Comparison of ENCODE assay signal across 10 cellular contexts in genomic region chr1:31588751-31589515, GRCh38. TPM values are rescaled to one million over a fixed set of nuclear protein-coding genes. Genes with fewer than 3 reads are reported as not detected.
DNase-seq lines count a peak whose midpoint lies in the region; ATAC-seq and TF ChIP-seq lines count a peak whose summit lies in the region.
"Had no signal": no experiment of that assay in that cellular context is flagged by ENCODE, and none has a peak within 500 bp of the region (broad histone marks: within the 10 kb centered on the region; RNA-seq: fewer than 3 reads in every experiment).

No MANE protein-coding gene starts in this region.

- peaks cover 0 to 97% (median 70%) of the 10 kb centered on the region in 4 donors for H3K4me1 ChIP-seq in tibial artery

- peak; percentile 15; the same call in 1 of the 2 replicates for TF ChIP-seq EP300 in Ishikawa (IDR thresholded peaks at IDR 0.05; ENCODE audit: borderline replicate concordance)

- TF ChIP-seq RAD21 in Ishikawa (IDR thresholded peaks at IDR 0.05; ENCODE audit: low read depth): no peak

- no peak for ATAC-seq in GM18502 (IDR thresholded peaks at IDR 0.05; ENCODE audit: poor library complexity, unreplicated experiment)
- ATAC-seq: activated CD8-positive, alpha-beta memory T cell treated with anti-CD3 and anti-CD28 coated beads, Interleukin-2, amount 10 ng/mL, durations not matched to agents 7 days and 5 days had no signal

- intact Hi-C loops in tibial artery (cut with DNase I; ENCODE audit: low total_unique reads): no loop called here

- peaks cover 25 to 33% (median 29%) of the 10 kb centered on the region in 3 donors for H3K36me3 ChIP-seq in tibial artery

- H3K27ac ChIP-seq in epithelial cell of prostate (peak overlapping the region; percentile 69), tibial artery (peak overlapping the region; percentile 87 to 91)

- no peak for TF ChIP-seq CTCF in tibial artery (IDR thresholded peaks at IDR 0.05)

- no peaks in the 10 kb centered on the region for H3K27me3 ChIP-seq in tibial artery

- no peak for DNase-seq in epithelial cell of prostate (ENCODE audit: low read depth, low spot score)
- DNase-seq in lung microvascular endothelial cell (ENCODE audit: low read depth in 2 of 2): peak; percentile 58 to 59
- peak in 1 of 2 donors; percentile 88 for DNase-seq in tibial artery
- DNase-seq in NCI-H146 treated with DMSO at 0.1 percent for 48 hours (lab: John Stamatoyannopoulos, UW; ENCODE audit: unreplicated experiment): no peak
- DNase-seq in NCI-H2196 treated with DMSO at 0.1 percent for 48 hours (lab: John Stamatoyannopoulos, UW; ENCODE audit: unreplicated experiment): no peak
- no peak for DNase-seq in UCSD-AML1 (lab: John Stamatoyannopoulos, UW; ENCODE audit: unreplicated experiment)
- DNase-seq: activated CD8-positive, alpha-beta memory T cell treated with anti-CD3 and anti-CD28 coated beads, Interleukin-2, amount 10 ng/mL, durations not matched to agents 7 days and 5 days; NCI-H748 treated with DMSO at 0.1 percent for 48 hours had no signal

- H3K9me3 ChIP-seq in tibial artery: no peaks in the 10 kb centered on the region

- peak overlapping the region; percentile 42 to 55 for H3K4me3 ChIP-seq in tibial artery

TF ChIP-seq in Ishikawa, 13 proteins besides CTCF, POLR2A, EP300 and RAD21:
- TF ChIP-seq CREB1 (IDR thresholded peaks at IDR 0.05; ENCODE audit: low read depth) (no peak), EGR1 (IDR thresholded peaks at IDR 0.05) (no peak), YY1 (IDR thresholded peaks at IDR 0.05; ENCODE audit: low read depth) (no peak), CEBPB (IDR thresholded peaks at IDR 0.05) (no peak), TEAD4 (IDR thresholded peaks at IDR 0.05) (0 out of 2 replicates have a peak, but pooled peaks have one; percentile 3), TAF1 (IDR thresholded peaks at IDR 0.05; ENCODE audit: low read depth) (no peak), ZBTB7A (IDR thresholded peaks at IDR 0.05; ENCODE audit: low read depth) (no peak), USF1 (IDR thresholded peaks at IDR 0.05) (no peak)
- TF ChIP-seq, protein P1, sequence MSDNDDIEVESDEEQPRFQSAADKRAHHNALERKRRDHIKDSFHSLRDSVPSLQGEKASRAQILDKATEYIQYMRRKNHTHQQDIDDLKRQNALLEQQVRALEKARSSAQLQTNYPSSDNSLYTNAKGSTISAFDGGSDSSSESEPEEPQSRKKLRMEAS (IDR thresholded peaks at IDR 0.05): no peak

RNA-seq across cellular contexts. Expression of gene TINAGL1, which starts 12.6 kb away (rescaled TPM):
- total RNA-seq in lung microvascular endothelial cell: 229 and 317 TPM in 2 replicates
- total RNA-seq: activated CD8-positive, alpha-beta memory T cell treated with anti-CD3 and anti-CD28 coated beads, Interleukin-2, amount 10 ng/mL, durations not matched to agents 7 days and 5 days had no signal

RNA-seq across cellular contexts. Expression of gene HCRTR1, which starts 28.6 kb away (rescaled TPM):
- 1.5 and 5.4 TPM in 2 replicates for total RNA-seq in lung microvascular endothelial cell
- total RNA-seq: activated CD8-positive, alpha-beta memory T cell treated with anti-CD3 and anti-CD28 coated beads, Interleukin-2, amount 10 ng/mL, durations not matched to agents 7 days and 5 days had no signal

RNA-seq across cellular contexts. Expression of gene PEF1, which starts 55.7 kb away (rescaled TPM):
- 97.9 and 132 TPM in 2 replicates for total RNA-seq in lung microvascular endothelial cell

Comparison
In these comparisons a context has a peak if more than half of its experiments do, and no peak if none do; other contexts are left out.
1. DNase-seq: peak in lung microvascular endothelial cell (2 of 2); none in epithelial cell of prostate (single experiment), NCI-H146 treated with DMSO at 0.1 percent for 48 hours (single experiment), NCI-H2196 treated with DMSO at 0.1 percent for 48 hours (single experiment) and UCSD-AML1 (single experiment).